Comparison of ENCODE assay signal across 12 cellular contexts in genomic region chr2:40403233-40403841, GRCh38. TPM values are rescaled to one million over a fixed set of nuclear protein-coding genes. Genes with fewer than 3 reads are reported as not detected.
A peak's percentile ranks its signal among the peaks of the same experiment; 100 is the strongest.
DNase-seq lines count a peak whose midpoint lies in the region; ATAC-seq lines count a peak whose summit lies in the region.
"Had no signal": no experiment of that assay in that cellular context is flagged by ENCODE, and none has a peak within 500 bp of the region (broad histone marks: within the 10 kb centered on the region; RNA-seq: fewer than 3 reads in every experiment).

No MANE protein-coding gene starts in this region.

- DNase-seq in AG08396 (ENCODE audit: low spot score) (peak; percentile 40), LHCN-M2 (ENCODE audit: low read depth) (peak; percentile 89), non-pigmented ciliary epithelial cell (ENCODE audit: low read depth) (peak; percentile 88)
- DNase-seq: mucosa of descending colon, NCI-H345, RPMI8226, spleen had no signal

- ATAC-seq in esophagus mucosa: peak; percentile 67
- no peak for ATAC-seq in GM18520 (IDR thresholded peaks at IDR 0.05; ENCODE audit: unreplicated experiment)
- no peak for ATAC-seq in HG03469 (IDR thresholded peaks at IDR 0.05; ENCODE audit: unreplicated experiment)
- no peak for ATAC-seq in HG02759 (IDR thresholded peaks at IDR 0.05; ENCODE audit: unreplicated experiment)
- ATAC-seq in HG03520 (IDR thresholded peaks at IDR 0.05; ENCODE audit: unreplicated experiment): no peak
- ATAC-seq: mucosa of descending colon had no signal

RNA-seq across cellular contexts. Expression of gene SLC8A1, which starts 48.6 kb away (rescaled TPM):
- 21.7 and 22.5 TPM in 2 replicates for total RNA-seq in LHCN-M2 (2014; rRNA removed)
- polyA plus RNA-seq in LHCN-M2 (2012): 7.9 TPM
- 1.3 TPM for total RNA-seq in esophagus mucosa
